Comparison of ENCODE assay signal across 11 cellular contexts in genomic region chr4:120446051-120446567, GRCh38.
A peak's percentile ranks its signal among the peaks of the same experiment; 100 is the strongest.
DNase-seq lines count a peak whose midpoint lies in the region; ATAC-seq and TF ChIP-seq lines count a peak whose summit lies in the region.
"Had no signal": no experiment of that assay in that cellular context is flagged by ENCODE, and none has a peak within 500 bp of the region (broad histone marks: within the 10 kb centered on the region; RNA-seq: fewer than 3 reads in every experiment).

No MANE protein-coding gene starts in this region.

- ATAC-seq in GM18868 (IDR thresholded peaks at IDR 0.05; ENCODE audit: unreplicated experiment) (peak; percentile 91), GM21528 (IDR thresholded peaks at IDR 0.05; ENCODE audit: low FRiP score, unreplicated experiment) (peak; percentile 88), HG03095 (IDR thresholded peaks at IDR 0.05; ENCODE audit: unreplicated experiment) (peak; percentile 92)
- ATAC-seq: CD8-positive, alpha-beta T cell; stimulated activated naive CD8-positive, alpha-beta T cell treated with anti-CD3 and anti-CD28 coated beads, Interleukin-15, amount 100 ng/mL, for 72 hours had no signal

- no peak overlapping the region for H3K4me3 ChIP-seq in colonic mucosa

- H3K36me3 ChIP-seq in colonic mucosa = no peaks in the 10 kb centered on the region

- peak overlapping the region; percentile 27 for H3K4me3 Mint-ChIP-seq in T-helper 2 cell treated with Interferon-gamma antibody and Interleukin-4, amounts not matched to agents 5 μg/mL and 100 μg/mL, for 36 hours
- H3K4me3 Mint-ChIP-seq: CD8-positive, alpha-beta T cell; stimulated activated naive CD8-positive, alpha-beta T cell treated with anti-CD3 and anti-CD28 coated beads, Interleukin-15, amount 100 ng/mL, for 72 hours had no signal

- no peak for TF ChIP-seq CTCF in colonic mucosa (IDR thresholded peaks at IDR 0.05)

- H3K27ac Mint-ChIP-seq in T-helper 2 cell treated with Interferon-gamma antibody and Interleukin-4, amounts not matched to agents 5 μg/mL and 100 μg/mL, for 36 hours = peak overlapping the region; percentile 82
- H3K27ac Mint-ChIP-seq: CD8-positive, alpha-beta T cell; stimulated activated naive CD8-positive, alpha-beta T cell treated with anti-CD3 and anti-CD28 coated beads, Interleukin-15, amount 100 ng/mL, for 72 hours had no signal

- H3K27me3 ChIP-seq in colonic mucosa = no peaks in the 10 kb centered on the region

- no peak overlapping the region for H3K9ac ChIP-seq in colonic mucosa (ENCODE audit: low read depth in 2 of 2, low read length in 2 of 2)

- peaks cover 6% of the 10 kb centered on the region for H3K4me1 Mint-ChIP-seq in T-helper 2 cell treated with Interferon-gamma antibody and Interleukin-4, amounts not matched to agents 5 μg/mL and 100 μg/mL, for 36 hours (ENCODE audit: low read depth)
- H3K4me1 Mint-ChIP-seq: stimulated activated naive CD8-positive, alpha-beta T cell treated with anti-CD3 and anti-CD28 coated beads, Interleukin-15, amount 100 ng/mL, for 72 hours had no signal

- intact Hi-C loops in colonic mucosa (cut with DNase I) = no loop called here

- H3K36me3 Mint-ChIP-seq in T-helper 2 cell treated with Interferon-gamma antibody and Interleukin-4, amounts not matched to agents 5 μg/mL and 100 μg/mL, for 36 hours (ENCODE audit: low read depth) = no peaks in the 10 kb centered on the region
- H3K36me3 Mint-ChIP-seq: CD8-positive, alpha-beta T cell had no signal

- no peak overlapping the region for H3K27ac ChIP-seq in colonic mucosa

- H3K4me1 ChIP-seq in colonic mucosa = no peaks in the 10 kb centered on the region

- no peaks in the 10 kb centered on the region for H3K9me3 Mint-ChIP-seq in T-helper 2 cell treated with Interferon-gamma antibody and Interleukin-4, amounts not matched to agents 5 μg/mL and 100 μg/mL, for 36 hours
- H3K9me3 Mint-ChIP-seq: CD8-positive, alpha-beta T cell; stimulated activated naive CD8-positive, alpha-beta T cell treated with anti-CD3 and anti-CD28 coated beads, Interleukin-15, amount 100 ng/mL, for 72 hours had no signal

- no peaks in the 10 kb centered on the region for H3K27me3 Mint-ChIP-seq in T-helper 2 cell treated with Interferon-gamma antibody and Interleukin-4, amounts not matched to agents 5 μg/mL and 100 μg/mL, for 36 hours (ENCODE audit: low read depth)

- DNase-seq in T-helper 2 cell treated with Interferon-gamma antibody and Interleukin-4, amounts not matched to agents 5 μg/mL and 100 μg/mL, for 36 hours (ENCODE audit: low spot score) = no peak
- DNase-seq in colonic mucosa = no peak
- DNase-seq in D341Med (ENCODE audit: low spot score) = no peak
- no peak for DNase-seq in NCI-H2227 (lab: John Stamatoyannopoulos, UW; ENCODE audit: unreplicated experiment)
- DNase-seq in central memory CD4-positive, alpha-beta T cell = no peak
- DNase-seq: anterior cingulate cortex; CD8-positive, alpha-beta T cell; stimulated activated naive CD8-positive, alpha-beta T cell treated with anti-CD3 and anti-CD28 coated beads, Interleukin-15, amount 100 ng/mL, for 72 hours had no signal

- no peaks in the 10 kb centered on the region for H3K9me3 ChIP-seq in colonic mucosa
